In genomic region chr17:71427801-71428200, GRCh38 we compare ENCODE assay signal across 24 cellular contexts.
"Had no signal": no experiment of that assay in that cellular context is flagged by ENCODE, and none has a peak within 500 bp of the region (broad histone marks: within the 10 kb centered on the region; RNA-seq: fewer than 3 reads in every experiment).

No MANE protein-coding gene starts in this region.

- H3K4me3 ChIP-seq: body of pancreas, gastrocnemius medialis, ovary, prostate gland, spleen, testis, uterus had no signal

- H3K4me3 Mint-ChIP-seq: activated CD4-positive, alpha-beta memory T cell treated with anti-CD3 and anti-CD28 coated beads for 36 hours; activated naive CD8-positive, alpha-beta T cell treated with anti-CD3 and anti-CD28 coated beads, Interleukin-2, amount 50 U/mL, for 24 hours; natural killer cell treated with Interleukin-12 subunit alpha and Interleukin-12 subunit beta and Interleukin-15 and Interleukin-18, amount 100 ng/mL, for 72 hours had no signal

- H3K36me3 ChIP-seq: gastrocnemius medialis, neutrophil, ovary, prostate gland, spleen, uterus had no signal

- H3K27me3 ChIP-seq: body of pancreas, gastrocnemius medialis, neutrophil, ovary, spleen, testis, uterus had no signal

- H3K4me1 Mint-ChIP-seq: activated naive CD8-positive, alpha-beta T cell treated with anti-CD3 and anti-CD28 coated beads, Interleukin-2, amount 50 U/mL, for 24 hours had no signal

- ATAC-seq: activated naive CD8-positive, alpha-beta T cell treated with anti-CD3 and anti-CD28 coated beads, Interleukin-2, amount 50 U/mL, for 24 hours; body of pancreas; esophagus mucosa; gastrocnemius medialis; left ventricle myocardium superior; natural killer cell treated with Interleukin-12 subunit alpha and Interleukin-12 subunit beta and Interleukin-15 and Interleukin-18, amount 100 ng/mL, for 72 hours had no signal

- H3K27me3 Mint-ChIP-seq: activated CD4-positive, alpha-beta memory T cell treated with anti-CD3 and anti-CD28 coated beads for 36 hours; activated naive CD8-positive, alpha-beta T cell treated with anti-CD3 and anti-CD28 coated beads, Interleukin-2, amount 50 U/mL, for 24 hours; natural killer cell treated with Interleukin-12 subunit alpha and Interleukin-12 subunit beta and Interleukin-15 and Interleukin-18, amount 100 ng/mL, for 72 hours had no signal

- H3K27ac Mint-ChIP-seq: activated CD4-positive, alpha-beta memory T cell treated with anti-CD3 and anti-CD28 coated beads for 36 hours; activated naive CD8-positive, alpha-beta T cell treated with anti-CD3 and anti-CD28 coated beads, Interleukin-2, amount 50 U/mL, for 24 hours; natural killer cell treated with Interleukin-12 subunit alpha and Interleukin-12 subunit beta and Interleukin-15 and Interleukin-18, amount 100 ng/mL, for 72 hours had no signal

- DNase-seq: activated CD4-positive, alpha-beta memory T cell treated with anti-CD3 and anti-CD28 coated beads for 36 hours; activated CD4-positive, alpha-beta T cell treated with anti-CD3 and anti-CD28 coated beads for 48 hours; activated effector memory CD4-positive, alpha-beta T cell treated with anti-CD3 and anti-CD28 coated beads, Interleukin-2, amount 50 U/mL, for 16 hours; activated naive CD4-positive, alpha-beta T cell treated with anti-CD3 and anti-CD28 coated beads, Interleukin-2, amount 50 U/mL, for 16 hours; activated naive CD8-positive, alpha-beta T cell treated with anti-CD3 and anti-CD28 coated beads, Interleukin-2, amount 50 U/mL, for 24 hours; anterior cingulate cortex; body of pancreas; central memory CD4-positive, alpha-beta T cell; dermis blood vessel endothelial cell; effector CD8-positive, alpha-beta T cell; gastrocnemius medialis; hippocampal formation; left ventricle myocardium superior; ovary; spleen; stimulated activated CD4-positive, alpha-beta T cell treated with anti-CD3 and anti-CD28 coated beads, Interleukin-4, amount 100 ng/mL, for 1 hour; stimulated activated naive CD4-positive, alpha-beta T cell; testis; trophoblast cell; uterus had no signal

- H3K9me3 ChIP-seq: body of pancreas, gastrocnemius medialis, neutrophil, ovary, prostate gland, testis, uterus had no signal

- H3K27ac ChIP-seq: body of pancreas, gastrocnemius medialis, neutrophil, ovary, prostate gland, spleen, testis, uterus had no signal

- H3K4me1 ChIP-seq: body of pancreas, gastrocnemius medialis, prostate gland, spleen, testis, uterus had no signal

- H3K36me3 Mint-ChIP-seq: activated CD4-positive, alpha-beta memory T cell treated with anti-CD3 and anti-CD28 coated beads for 36 hours; natural killer cell treated with Interleukin-12 subunit alpha and Interleukin-12 subunit beta and Interleukin-15 and Interleukin-18, amount 100 ng/mL, for 72 hours had no signal
